26 cellular contexts compared by ENCODE assay signal in genomic region chr2:167954500-167954899, GRCh38.
"Had no signal": no experiment of that assay in that cellular context is flagged by ENCODE, and none has a peak within 500 bp of the region (broad histone marks: within the 10 kb centered on the region; RNA-seq: fewer than 3 reads in every experiment).

No MANE protein-coding gene starts in this region.

- H3K36me3 ChIP-seq: colonic mucosa, esophagus squamous epithelium, lower lobe of right lung, ovary had no signal

- ATAC-seq: left ventricle myocardium superior; lower lobe of right lung; naive thymus-derived CD8-positive, alpha-beta T cell; psoas muscle; right cardiac atrium; stimulated activated memory B cell treated with anti-CD40 and anti-IgM and Interleukin-4, amounts not matched to agents 10 μg/mL and 1 μg/mL and 100 μg/mL, for 72 hours; stimulated activated naive CD8-positive, alpha-beta T cell treated with anti-CD3 and anti-CD28 coated beads, Interleukin-15, Interleukin-2, amounts not matched to agents 100 U/mL and 50 U/mL, for 24 hours had no signal

- H3K27me3 ChIP-seq: colonic mucosa, esophagus squamous epithelium, ovary, spleen, testis, tibial artery had no signal

- H3K9me3 ChIP-seq: colonic mucosa, esophagus squamous epithelium, lower lobe of right lung, ovary, testis had no signal

- H3K27ac ChIP-seq: colonic mucosa, esophagus squamous epithelium, lower lobe of right lung, ovary, psoas muscle, skin epidermis, spleen, testis, tibial artery had no signal

- H3K4me3 ChIP-seq: colonic mucosa, esophagus squamous epithelium, lower lobe of right lung, ovary, psoas muscle, skin epidermis, spleen, testis, tibial artery had no signal

- H3K4me1 ChIP-seq: colonic mucosa, lower lobe of right lung, psoas muscle, spleen, testis, tibial artery had no signal

- DNase-seq: colonic mucosa; dermis blood vessel endothelial cell; effector memory CD4-positive, alpha-beta T cell; erythroblast; esophagus squamous epithelium; hypothalamus; immature natural killer cell; islet precursor cell; kidney glomerular epithelial cell; left ventricle myocardium superior; lower lobe of right lung; naive thymus-derived CD8-positive, alpha-beta T cell; nephron progenitor cell; nucleus accumbens; ovary; posterior cingulate gyrus; psoas muscle; right cardiac atrium; spleen; stimulated activated CD4-positive, alpha-beta T cell treated with anti-CD3 and anti-CD28 coated beads, Interleukin-4, amount 100 ng/mL, for 4 hours; stimulated activated naive CD8-positive, alpha-beta T cell treated with anti-CD3 and anti-CD28 coated beads, Interleukin-15, Interleukin-2, amounts not matched to agents 100 U/mL and 50 U/mL, for 24 hours; substantia nigra; testis; tibial artery had no signal
